15 cellular contexts compared by ENCODE assay signal in genomic region chr13:54573186-54573585, GRCh38.
DNase-seq lines count a peak whose midpoint lies in the region; ATAC-seq and TF ChIP-seq lines count a peak whose summit lies in the region.
"Had no signal": no experiment of that assay in that cellular context is flagged by ENCODE, and none has a peak within 500 bp of the region (broad histone marks: within the 10 kb centered on the region; RNA-seq: fewer than 3 reads in every experiment).

No MANE protein-coding gene starts in this region.

- H3K27ac ChIP-seq in C4-2B (peak overlapping the region; percentile 72; the same call in 1 of the 2 replicates), neural progenitor cell (no peak overlapping the region), ascending aorta (no peak overlapping the region)
- H3K27ac ChIP-seq: BLaER1 treated with 17β-estradiol and CSF1 and Interleukin-3, amounts not matched to agents 10 nM and 100 nM had no signal

- peak; percentile 78 for ATAC-seq in WTC11
- ATAC-seq in GM21723 (IDR thresholded peaks at IDR 0.05; ENCODE audit: unreplicated experiment) = no peak
- ATAC-seq: K562 had no signal

- no peaks in the 10 kb centered on the region for H3F3A ChIP-seq in neural progenitor cell (ENCODE audit: low read depth)

- no peaks in the 10 kb centered on the region for H3K27me3 ChIP-seq in neural progenitor cell
- H3K27me3 ChIP-seq in ascending aorta = no peaks in the 10 kb centered on the region
- H3K27me3 ChIP-seq: BLaER1 treated with 17β-estradiol and CSF1 and Interleukin-3, amounts not matched to agents 10 nM and 100 nM had no signal

- H3K36me3 ChIP-seq in neural progenitor cell (no peaks in the 10 kb centered on the region), ascending aorta (no peaks in the 10 kb centered on the region)
- H3K36me3 ChIP-seq: BLaER1 treated with 17β-estradiol and CSF1 and Interleukin-3, amounts not matched to agents 10 nM and 100 nM had no signal

- H3K36me3 Mint-ChIP-seq in WTC11 (no peaks in the 10 kb centered on the region), neural progenitor cell (no peaks in the 10 kb centered on the region)

- H3K4me1 ChIP-seq in neural progenitor cell (no peaks in the 10 kb centered on the region), ascending aorta (no peaks in the 10 kb centered on the region)
- H3K4me1 ChIP-seq: BLaER1 treated with 17β-estradiol and CSF1 and Interleukin-3, amounts not matched to agents 10 nM and 100 nM had no signal

- H3K79me2 ChIP-seq in neural progenitor cell (ENCODE audit: low read depth) = no peaks in the 10 kb centered on the region

- H3K27me3 Mint-ChIP-seq in WTC11 (ENCODE audit: low read depth) = no peaks in the 10 kb centered on the region; the same call in 1 of the 2 replicates
- peaks cover 2% of the 10 kb centered on the region for H3K27me3 Mint-ChIP-seq in neural progenitor cell (ENCODE audit: insufficient read depth, low read depth)

- DNase-seq in DMS53 treated with DMSO at 0.1 percent for 48 hours (lab: John Stamatoyannopoulos, UW; ENCODE audit: unreplicated experiment) = peak; percentile 22
- no peak for DNase-seq in WTC11 (ENCODE audit: low spot score)
- DNase-seq in neural progenitor cell (ENCODE audit: low spot score) = no peak
- DNase-seq in LoVo (ENCODE audit: low spot score) = no peak
- DNase-seq in ascending aorta (ENCODE audit: low spot score in 2 of 2) = no peak
- DNase-seq: NCI-H1105, NCI-H187, NCI-H446 treated with DMSO at 0.1 percent for 48 hours, NCI-H748 treated with DMSO at 0.1 percent for 48 hours, SHP77 treated with DMSO at 0.1 percent for 48 hours, SK-N-SH had no signal

- H3K4me3 Mint-ChIP-seq in WTC11 (peak overlapping the region; percentile 81; the same call in 1 of the 2 replicates), neural progenitor cell (no peak overlapping the region)

- H2AFZ ChIP-seq in neural progenitor cell (replicated peaks) = peak overlapping the region; percentile 29

- H3K4me3 ChIP-seq in neural progenitor cell = no peak overlapping the region
- H3K4me3 ChIP-seq in ascending aorta = no peak overlapping the region
- H3K4me3 ChIP-seq: BLaER1 treated with 17β-estradiol and CSF1 and Interleukin-3, amounts not matched to agents 10 nM and 100 nM; K562 had no signal

- H3K9me3 Mint-ChIP-seq in WTC11 = no peaks in the 10 kb centered on the region
- H3K9me3 Mint-ChIP-seq in neural progenitor cell = peaks cover 3% of the 10 kb centered on the region

- H3K4me2 ChIP-seq in neural progenitor cell = no peak overlapping the region
- H3K4me2 ChIP-seq: BLaER1 treated with 17β-estradiol and CSF1 and Interleukin-3, amounts not matched to agents 10 nM and 100 nM; SK-N-SH had no signal

- no peak overlapping the region for H3K9ac ChIP-seq in neural progenitor cell
- H3K9ac ChIP-seq: BLaER1 treated with 17β-estradiol and CSF1 and Interleukin-3, amounts not matched to agents 10 nM and 100 nM; SK-N-SH had no signal

- no peak overlapping the region for H3K27ac Mint-ChIP-seq in WTC11
- no peak overlapping the region for H3K27ac Mint-ChIP-seq in neural progenitor cell

- H3K9me3 ChIP-seq in neural progenitor cell (ENCODE audit: low read depth) (no peaks in the 10 kb centered on the region), ascending aorta (no peaks in the 10 kb centered on the region)
- H3K9me3 ChIP-seq: BLaER1 treated with 17β-estradiol and CSF1 and Interleukin-3, amounts not matched to agents 10 nM and 100 nM; SK-N-SH had no signal

- H3K4me1 Mint-ChIP-seq in WTC11 = peaks cover 29% of the 10 kb centered on the region
- H3K4me1 Mint-ChIP-seq in neural progenitor cell = no peaks in the 10 kb centered on the region

- H4K20me1 ChIP-seq in neural progenitor cell (ENCODE audit: low read depth) = no peaks in the 10 kb centered on the region
- H4K20me1 ChIP-seq: BLaER1 treated with 17β-estradiol and CSF1 and Interleukin-3, amounts not matched to agents 10 nM and 100 nM had no signal

- TF ChIP-seq CTCF in C4-2B (conservative IDR thresholded peaks at IDR 0.05) (peak; percentile 19), WTC11 (IDR thresholded peaks at IDR 0.05) (no peak), neural progenitor cell (IDR thresholded peaks at IDR 0.05) (peak; percentile 14), ascending aorta (IDR thresholded peaks at IDR 0.05) (no peak)

- POLR2A ChIA-PET in WTC11 (lab: Charles Lee) = no interaction called here

- intact Hi-C loops in ascending aorta (cut with DNase I) = no loop called here

- CTCF ChIA-PET in WTC11 (lab: Charles Lee) = interaction anchor here (0.6 to 1.7 kb wide), 4 partner anchors 8 to 672 kb away, joined by 3 to 4 read pairs (median 3); no protein-coding TSS in a partner anchor

TF ChIP-seq in WTC11, 78 proteins besides CTCF, POLR2A, EP300 and RAD21 (continues in another document):
- TF ChIP-seq OVOL2 (CRISPR knock-in tag; IDR thresholded peaks at IDR 0.05; ENCODE audit: borderline replicate concordance) = no peak
- no peak for TF ChIP-seq SMAD3 (CRISPR knock-in tag; IDR thresholded peaks at IDR 0.05; ENCODE audit: borderline replicate concordance)
- TF ChIP-seq IRF1 (CRISPR knock-in tag; IDR thresholded peaks at IDR 0.05) = no peak
- TF ChIP-seq NR3C1 (CRISPR knock-in tag; conservative IDR thresholded peaks at IDR 0.05; ENCODE audit: low read depth) = no peak
- TF ChIP-seq AFF4 (CRISPR knock-in tag; IDR thresholded peaks at IDR 0.05; ENCODE audit: borderline replicate concordance) = no peak
- no peak for TF ChIP-seq GABPB1 (CRISPR knock-in tag; IDR thresholded peaks at IDR 0.05)
- no peak for TF ChIP-seq E2F1 (CRISPR knock-in tag; IDR thresholded peaks at IDR 0.05)
- TF ChIP-seq ATF3 (CRISPR knock-in tag; conservative IDR thresholded peaks at IDR 0.05) = no peak
- TF ChIP-seq, protein P1, sequence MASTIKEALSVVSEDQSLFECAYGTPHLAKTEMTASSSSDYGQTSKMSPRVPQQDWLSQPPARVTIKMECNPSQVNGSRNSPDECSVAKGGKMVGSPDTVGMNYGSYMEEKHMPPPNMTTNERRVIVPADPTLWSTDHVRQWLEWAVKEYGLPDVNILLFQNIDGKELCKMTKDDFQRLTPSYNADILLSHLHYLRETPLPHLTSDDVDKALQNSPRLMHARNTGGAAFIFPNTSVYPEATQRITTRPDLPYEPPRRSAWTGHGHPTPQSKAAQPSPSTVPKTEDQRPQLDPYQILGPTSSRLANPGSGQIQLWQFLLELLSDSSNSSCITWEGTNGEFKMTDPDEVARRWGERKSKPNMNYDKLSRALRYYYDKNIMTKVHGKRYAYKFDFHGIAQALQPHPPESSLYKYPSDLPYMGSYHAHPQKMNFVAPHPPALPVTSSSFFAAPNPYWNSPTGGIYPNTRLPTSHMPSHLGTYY (CRISPR knock-in tag; IDR thresholded peaks at IDR 0.05) = no peak
- TF ChIP-seq EMX1 (CRISPR knock-in tag; IDR thresholded peaks at IDR 0.05) = no peak
- TF ChIP-seq CBFB (CRISPR knock-in tag; IDR thresholded peaks at IDR 0.05; ENCODE audit: low read depth) = no peak
- no peak for TF ChIP-seq SP1 (CRISPR knock-in tag; conservative IDR thresholded peaks at IDR 0.05)

Comparison
In these comparisons a context has a peak if more than half of its experiments do, and no peak if none do; other contexts are left out.
1. CTCF ChIP-seq: peak in C4-2B (single experiment) and neural progenitor cell (single experiment); none in WTC11 (single experiment) and ascending aorta (0 of 3).